ENCODE assay signal across 9 cellular contexts in the genomic region with DNA sequence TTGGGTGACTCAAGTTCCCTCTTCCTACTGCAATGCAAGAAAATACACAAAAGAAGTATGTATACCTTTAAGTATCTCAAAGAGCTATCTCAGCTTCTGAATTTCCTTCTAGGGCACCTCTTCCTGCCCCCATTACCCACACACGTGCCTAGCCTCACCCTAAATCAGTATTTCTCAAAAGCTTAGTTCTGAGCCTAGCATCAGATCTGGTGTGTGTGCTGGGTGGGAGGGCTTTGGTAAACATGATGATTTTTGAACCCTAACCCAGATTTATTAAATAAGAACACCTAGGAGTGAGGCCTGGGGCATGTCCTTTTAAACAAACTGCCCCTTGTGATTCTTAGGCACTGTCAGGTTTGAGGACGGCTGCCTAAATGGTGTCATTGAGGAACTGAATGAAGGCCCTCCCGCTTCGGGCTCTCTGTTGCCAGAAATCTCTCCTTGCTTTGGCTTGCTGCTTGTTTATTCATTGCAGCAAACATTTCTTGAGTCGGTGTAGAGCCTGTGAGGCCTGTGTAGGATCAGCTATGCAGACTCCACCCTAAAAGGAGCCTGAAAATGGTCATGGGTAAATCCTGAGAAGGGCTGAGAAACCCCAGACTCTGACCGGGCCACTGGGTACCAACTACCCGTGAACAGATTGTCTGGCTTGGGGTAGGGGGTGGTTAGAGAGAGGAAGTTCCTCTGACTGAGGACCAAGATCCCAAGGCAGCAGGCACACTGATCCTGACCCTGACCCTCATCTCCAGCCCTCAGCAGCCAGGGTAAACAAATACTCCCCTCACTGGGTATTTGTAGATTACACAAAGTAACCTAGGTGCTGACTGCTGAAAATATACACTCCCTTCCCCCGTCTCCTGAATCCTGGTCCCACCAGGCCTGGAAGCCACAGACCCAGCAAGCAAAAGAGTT. TPM values are rescaled to one million over a fixed set of nuclear protein-coding genes. Genes with fewer than 3 reads are reported as not detected.
DNase-seq lines count a peak whose midpoint lies in the region; TF ChIP-seq lines count a peak whose summit lies in the region.
"Had no signal": no experiment of that assay in that cellular context is flagged by ENCODE, and none has a peak within 500 bp of the region (broad histone marks: within the 10 kb centered on the region; RNA-seq: fewer than 3 reads in every experiment).

No MANE protein-coding gene starts in this region.

- peak overlapping the region; percentile 77 for H3K27ac Mint-ChIP-seq in activated T-helper 1 cell treated with anti-CD3 and anti-CD28 coated beads, Interleukin-12 subunit alpha, Interleukin-12 subunit beta, Interleukin-2, Interleukin-4 antibody, amounts not matched to agents 30 ng/mL and 10 ng/mL and 1 ng/mL, durations not matched to agents 14 hours and 24 hours and 36 hours

- H3K4me3 Mint-ChIP-seq in activated T-helper 1 cell treated with anti-CD3 and anti-CD28 coated beads, Interleukin-12 subunit alpha, Interleukin-12 subunit beta, Interleukin-2, Interleukin-4 antibody, amounts not matched to agents 30 ng/mL and 10 ng/mL and 1 ng/mL, durations not matched to agents 14 hours and 24 hours and 36 hours = peak overlapping the region; percentile 86

- H3K36me3 Mint-ChIP-seq in activated T-helper 1 cell treated with anti-CD3 and anti-CD28 coated beads, Interleukin-12 subunit alpha, Interleukin-12 subunit beta, Interleukin-2, Interleukin-4 antibody, amounts not matched to agents 30 ng/mL and 10 ng/mL and 1 ng/mL, durations not matched to agents 14 hours and 24 hours and 36 hours (ENCODE audit: low read depth) = no peaks in the 10 kb centered on the region

- H3K9me3 Mint-ChIP-seq in activated T-helper 1 cell treated with anti-CD3 and anti-CD28 coated beads, Interleukin-12 subunit alpha, Interleukin-12 subunit beta, Interleukin-2, Interleukin-4 antibody, amounts not matched to agents 30 ng/mL and 10 ng/mL and 1 ng/mL, durations not matched to agents 14 hours and 24 hours and 36 hours = no peaks in the 10 kb centered on the region

- no peaks in the 10 kb centered on the region for H3K36me3 ChIP-seq in stomach smooth muscle (ENCODE audit: control insufficient read depth in 2 of 2, insufficient read depth in 2 of 2, low read length in 2 of 2)

- peak; percentile 29 for DNase-seq in SIG-M5 treated with dmso at 0.1 percent for 504 hours (lab: John Stamatoyannopoulos, UW; ENCODE audit: unreplicated experiment)
- no peak for DNase-seq in SIG-M5 (lab: John Stamatoyannopoulos, UW)
- DNase-seq in activated T-helper 1 cell treated with anti-CD3 and anti-CD28 coated beads, Interleukin-12 subunit alpha, Interleukin-12 subunit beta, Interleukin-2, Interleukin-4 antibody, amounts not matched to agents 30 ng/mL and 10 ng/mL and 1 ng/mL, durations not matched to agents 14 hours and 24 hours and 36 hours (ENCODE audit: low spot score) = no peak
- no peak for DNase-seq in GM10266 (ENCODE audit: extremely low spot score)
- no peak for DNase-seq in retina
- DNase-seq in DMS 273 treated with DMSO at 0.1 percent for 48 hours (lab: John Stamatoyannopoulos, UW) = no peak
- DNase-seq: activated CD4-positive, alpha-beta T cell treated with anti-CD3 and anti-CD28 coated beads, Interleukin-2, amount 50 U/mL, for 1 hour had no signal

- peaks cover 69% of the 10 kb centered on the region for H3K4me1 Mint-ChIP-seq in activated T-helper 1 cell treated with anti-CD3 and anti-CD28 coated beads, Interleukin-12 subunit alpha, Interleukin-12 subunit beta, Interleukin-2, Interleukin-4 antibody, amounts not matched to agents 30 ng/mL and 10 ng/mL and 1 ng/mL, durations not matched to agents 14 hours and 24 hours and 36 hours (ENCODE audit: low read depth)

- no peaks in the 10 kb centered on the region for H3K9me3 ChIP-seq in stomach smooth muscle (ENCODE audit: control insufficient read depth in 2 of 2, low read length in 2 of 2)

- no peaks in the 10 kb centered on the region for H3K27me3 Mint-ChIP-seq in activated T-helper 1 cell treated with anti-CD3 and anti-CD28 coated beads, Interleukin-12 subunit alpha, Interleukin-12 subunit beta, Interleukin-2, Interleukin-4 antibody, amounts not matched to agents 30 ng/mL and 10 ng/mL and 1 ng/mL, durations not matched to agents 14 hours and 24 hours and 36 hours (ENCODE audit: insufficient read depth)

- H3K4me3 ChIP-seq in stomach smooth muscle (ENCODE audit: low read length in 2 of 2) = peak overlapping the region; percentile 84 to 90

- H3K4me1 ChIP-seq in stomach smooth muscle (ENCODE audit: control insufficient read depth, insufficient read depth, low read length) = peaks cover 71% of the 10 kb centered on the region

- H3K27me3 ChIP-seq in layer of hippocampus (ENCODE audit: control insufficient read depth, insufficient read depth, low read length) (no peaks in the 10 kb centered on the region), stomach smooth muscle (ENCODE audit: control insufficient read depth in 1 of 2, insufficient read depth in 2 of 2, low read length in 2 of 2) (no peaks in the 10 kb centered on the region)

- intact Hi-C loops in activated T-helper 1 cell treated with anti-CD3 and anti-CD28 coated beads, Interleukin-12 subunit alpha, Interleukin-12 subunit beta, Interleukin-2, Interleukin-4 antibody, amounts not matched to agents 30 ng/mL and 10 ng/mL and 1 ng/mL, durations not matched to agents 14 hours and 24 hours and 36 hours (cut with micrococcal nuclease) = loop anchor here (1.0 to 5.0 kb wide), 10 partner anchors 22 to 594 kb away; partner anchors contain the start of genes ATP8B2, HAX1, UBE2Q1 and ZBTB7B

- peak overlapping the region; percentile 90 to 93 for H3K9ac ChIP-seq in stomach smooth muscle (ENCODE audit: low read length in 2 of 2)

- TF ChIP-seq CTCF in GM10266 (IDR thresholded peaks at IDR 0.05; ENCODE audit: control insufficient read depth, insufficient read depth, low read depth, missing control alignments) = no peak

- H3K27ac ChIP-seq in layer of hippocampus (ENCODE audit: low read depth, low read length) = peak overlapping the region; percentile 83
- H3K27ac ChIP-seq in stomach smooth muscle (ENCODE audit: low read length) = peak overlapping the region; percentile 97

RNA-seq across cellular contexts. Expression of gene IL6R, which starts 3.0 kb away (rescaled TPM):
- 4.9 and 5.0 TPM in 2 replicates for total RNA-seq in activated T-helper 1 cell treated with anti-CD3 and anti-CD28 coated beads, Interleukin-12 subunit alpha, Interleukin-12 subunit beta, Interleukin-2, Interleukin-4 antibody, amounts not matched to agents 30 ng/mL and 10 ng/mL and 1 ng/mL, durations not matched to agents 14 hours and 24 hours and 36 hours
